ENCODE assay signal across 24 cellular contexts in the genomic region with DNA sequence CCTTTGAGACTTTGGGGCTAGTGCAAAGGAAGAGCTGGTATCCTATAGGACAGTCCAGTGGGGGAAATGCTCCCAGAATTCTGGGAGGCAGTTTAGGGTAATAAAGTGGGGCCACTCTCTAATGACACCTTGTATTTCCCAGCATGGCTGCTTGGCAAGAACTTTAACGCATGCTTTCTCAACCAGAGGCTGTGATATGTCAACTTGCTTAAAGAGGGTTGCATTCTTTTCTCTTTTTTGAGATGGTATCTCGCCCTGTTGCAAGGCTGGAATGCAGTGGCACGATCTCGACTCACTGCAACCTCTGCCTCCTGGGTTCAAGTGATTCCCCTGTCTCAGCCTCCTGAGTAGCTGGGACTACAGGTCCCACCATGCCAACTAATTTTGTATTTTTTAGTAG. TPM values are rescaled to one million over a fixed set of nuclear protein-coding genes. Genes with fewer than 3 reads are reported as not detected.
DNase-seq lines count a peak whose midpoint lies in the region; ATAC-seq, FAIRE-seq and TF ChIP-seq lines count a peak whose summit lies in the region.
"Had no signal": no experiment of that assay in that cellular context is flagged by ENCODE, and none has a peak within 500 bp of the region (broad histone marks: within the 10 kb centered on the region; RNA-seq: fewer than 3 reads in every experiment).

No MANE protein-coding gene starts in this region.

- no peaks in the 10 kb centered on the region for H3K9me3 ChIP-seq in cardiac muscle cell (ENCODE audit: low read depth)
- H3K9me3 ChIP-seq in right cardiac atrium (ENCODE audit: control insufficient read depth, low read length), result no peaks in the 10 kb centered on the region
- H3K9me3 ChIP-seq in uterus, result no peaks in the 10 kb centered on the region
- H3K9me3 ChIP-seq in small intestine (ENCODE audit: control insufficient read depth, low read depth), result no peaks in the 10 kb centered on the region

- intact Hi-C loops in right cardiac atrium (cut with DNase I), result no loop called here
- intact Hi-C loops in uterus (cut with DNase I; ENCODE audit: low total_unique reads), result no loop called here

- H3K36me3 ChIP-seq in cardiac muscle cell, result peaks cover 50% of the 10 kb centered on the region
- H3K36me3 ChIP-seq in uterus, result no peaks in the 10 kb centered on the region
- peaks cover 19 to 32% of the 10 kb centered on the region in 2 donors for H3K36me3 ChIP-seq in small intestine (ENCODE audit: control insufficient read depth in 2 of 2, insufficient read depth in 2 of 2, low read length in 2 of 2)

- FAIRE-seq in small intestine (lab: Jason Lieb, UNC), result no peak
- FAIRE-seq: A204.1, G401.6, GM12878, GM19239, H1 had no signal

- H3K4me3 Mint-ChIP-seq in nephron progenitor cell, result no peak overlapping the region
- H3K4me3 Mint-ChIP-seq: B cell; CD4-positive, CD25-positive, alpha-beta regulatory T cell; CD8-positive, alpha-beta T cell had no signal

- no peak for TF ChIP-seq POLR2A in uterus (IDR thresholded peaks at IDR 0.05)

- H3K27me3 ChIP-seq in cardiac muscle cell, result no peaks in the 10 kb centered on the region
- H3K27me3 ChIP-seq in right cardiac atrium (ENCODE audit: control insufficient read depth, insufficient read depth), result no peaks in the 10 kb centered on the region
- H3K27me3 ChIP-seq in uterus, result no peaks in the 10 kb centered on the region
- no peaks in the 10 kb centered on the region for H3K27me3 ChIP-seq in small intestine (ENCODE audit: control insufficient read depth in 2 of 2, insufficient read depth in 2 of 2, low read length in 2 of 2)
- H3K27me3 ChIP-seq: BLaER1 had no signal

- H3K4me1 ChIP-seq in cardiac muscle cell (ENCODE audit: low read depth), result no peaks in the 10 kb centered on the region
- no peaks in the 10 kb centered on the region for H3K4me1 ChIP-seq in right cardiac atrium (ENCODE audit: control insufficient read depth, insufficient read depth, low read length)
- no peaks in the 10 kb centered on the region for H3K4me1 ChIP-seq in uterus
- H3K4me1 ChIP-seq in small intestine (ENCODE audit: control insufficient read depth in 2 of 2, insufficient read depth in 1 of 2, low read depth in 1 of 2, low read length in 1 of 2), result peaks cover 2 to 5% of the 10 kb centered on the region in 2 donors
- H3K4me1 ChIP-seq: BLaER1 had no signal

- no peak for ATAC-seq in right cardiac atrium
- ATAC-seq: CD8-positive, alpha-beta T cell; GM12878 had no signal

- H3K27ac Mint-ChIP-seq in nephron progenitor cell, result peak overlapping the region; percentile 17
- H3K27ac Mint-ChIP-seq: B cell; CD4-positive, CD25-positive, alpha-beta regulatory T cell; CD8-positive, alpha-beta T cell had no signal

- DNase-seq in cardiac muscle cell (ENCODE audit: low read depth in 1 of 2, low spot score in 1 of 2), result no peak
- DNase-seq in right cardiac atrium, result no peak
- DNase-seq in amniotic epithelial cell (ENCODE audit: low read depth), result peak; percentile 20
- no peak for DNase-seq in nephron progenitor cell
- no peak for DNase-seq in uterus
- no peak for DNase-seq in NCI-H2029 (lab: John Stamatoyannopoulos, UW)
- DNase-seq in small intestine, result no peak
- DNase-seq: Calu3; CD4-positive, CD25-positive, alpha-beta regulatory T cell; CD8-positive, alpha-beta T cell; DMS53; DMS79 treated with DMSO at 0.1 percent for 48 hours; GM23248; H7; HCEC 1CT had no signal

- WGBS in right cardiac atrium, result 64% methylated on average over 4 of the region's 4 CpGs
- WGBS in small intestine, 3 donors, result 95 to 99% (median 99%) methylated on average over 4 of the region's 4 CpGs

- H3K27ac ChIP-seq in cardiac muscle cell (peak overlapping the region; percentile 19), right cardiac atrium (ENCODE audit: low read length) (no peak overlapping the region), uterus (no peak overlapping the region), small intestine (ENCODE audit: low read depth in 1 of 2, low read length in 1 of 2) (no peak overlapping the region)
- H3K27ac ChIP-seq: 22Rv1, BLaER1, C4-2B, GM23248 had no signal

- H3K4me3 ChIP-seq in cardiac muscle cell (no peak overlapping the region), right cardiac atrium (ENCODE audit: low read length) (no peak overlapping the region), uterus (no peak overlapping the region), small intestine (ENCODE audit: low read depth in 1 of 2, low read length in 2 of 2) (no peak overlapping the region)
- H3K4me3 ChIP-seq: BLaER1, GM12878, GM23248 had no signal

- no peaks in the 10 kb centered on the region for H3K27me3 Mint-ChIP-seq in nephron progenitor cell (ENCODE audit: low read depth, poor library complexity)
- H3K27me3 Mint-ChIP-seq: B cell; CD4-positive, CD25-positive, alpha-beta regulatory T cell had no signal

- no peaks in the 10 kb centered on the region for H3K4me1 Mint-ChIP-seq in nephron progenitor cell
- H3K4me1 Mint-ChIP-seq: B cell had no signal

- H3K9me3 Mint-ChIP-seq in nephron progenitor cell, result peaks cover 21% of the 10 kb centered on the region
- H3K9me3 Mint-ChIP-seq: CD8-positive, alpha-beta T cell had no signal

- TF ChIP-seq CTCF in cardiac muscle cell (IDR thresholded peaks at IDR 0.05; ENCODE audit: low read depth, low read length) (no peak), nephron progenitor cell (IDR thresholded peaks at IDR 0.05) (no peak), uterus (IDR thresholded peaks at IDR 0.05) (no peak)

- peaks cover 73% of the 10 kb centered on the region for H3K36me3 Mint-ChIP-seq in nephron progenitor cell (ENCODE audit: low read depth)

RNA-seq across cellular contexts. Expression of a gene that starts 38.4 kb away (rescaled TPM):
- total RNA-seq in cardiac muscle cell (40.4 and 44.1 TPM in 2 replicates), right cardiac atrium (10 to 100 TPM; 16.3 to 29.8 (median 19.9) TPM), uterus (100 to 1,000 TPM in 1 of 4 donors, 10 to 100 TPM in 1, 1 to 10 TPM in 2; 4.7 to 112 (median 21.7) TPM)
- polyA plus RNA-seq in cardiac muscle cell (46.6 and 49.3 TPM in 2 replicates), right cardiac atrium (6.9 TPM), small intestine (10 to 100 TPM; 46.5 to 74.0 (median 67.3) TPM)

RNA-seq across cellular contexts. Expression of a gene that starts 56.9 kb away (rescaled TPM):
- total RNA-seq in cardiac muscle cell, result 14.9 and 20.6 TPM in 2 replicates
- 11.0 and 12.8 TPM in 2 replicates for polyA plus RNA-seq in cardiac muscle cell
- total RNA-seq in right cardiac atrium, result 100 to 1,000 TPM; 347 to 511 (median 454) TPM
- polyA plus RNA-seq in right cardiac atrium, result 225 TPM
- total RNA-seq in uterus, result 100 to 1,000 TPM in 3 of 4 donors, 10 to 100 TPM in 1; 89.9 to 422 (median 271) TPM
- 10 to 100 TPM in 1 of 3 donors, 1 to 10 TPM in 2; 4.9 to 32.9 (median 7.3) TPM for polyA plus RNA-seq in small intestine
